10 cellular contexts compared by ENCODE assay signal in the genomic region with DNA sequence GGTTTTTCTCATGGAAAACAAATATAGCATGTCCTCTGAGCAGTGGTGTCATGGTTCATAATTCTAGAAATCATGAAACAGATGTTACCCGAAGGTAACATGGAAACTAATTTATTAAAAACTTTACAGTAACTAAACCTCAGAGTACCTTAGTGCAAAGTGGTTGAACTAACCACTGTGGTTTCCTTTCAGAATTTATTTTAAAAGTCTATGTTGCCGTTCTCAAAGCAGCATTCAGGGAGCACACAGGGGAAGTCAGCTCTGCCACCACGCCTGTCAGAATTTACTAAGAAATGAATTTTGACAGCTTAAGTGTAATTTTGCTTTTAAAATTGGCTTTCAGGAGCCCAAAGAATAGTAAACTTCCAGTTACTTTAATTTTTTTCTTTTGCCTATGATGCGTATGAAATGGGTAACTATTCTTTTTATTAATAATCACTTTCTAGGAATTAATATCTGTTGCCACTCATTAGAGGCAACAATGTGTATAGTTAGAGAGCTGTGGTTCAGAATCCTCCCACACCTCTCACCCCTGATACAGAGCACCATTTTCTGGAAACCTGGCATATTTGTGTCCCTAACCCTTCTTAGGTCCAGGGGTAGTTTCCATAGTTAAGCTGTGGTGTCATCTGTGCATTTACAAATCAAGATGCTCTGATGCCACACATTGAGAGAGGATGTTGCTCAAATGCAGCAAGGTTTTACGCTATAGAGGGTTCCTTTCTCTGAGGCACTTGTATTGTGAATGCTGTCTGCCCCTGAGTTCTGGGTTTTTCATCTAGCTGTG.
DNase-seq lines count a peak whose midpoint lies in the region; ATAC-seq and TF ChIP-seq lines count a peak whose summit lies in the region.
"Had no signal": no experiment of that assay in that cellular context is flagged by ENCODE, and none has a peak within 500 bp of the region (broad histone marks: within the 10 kb centered on the region; RNA-seq: fewer than 3 reads in every experiment).

No MANE protein-coding gene starts in this region.

- H2BK120ac ChIP-seq in IMR-90 (ENCODE audit: low read depth, low read length), result no peak overlapping the region

- H4K5ac ChIP-seq in IMR-90 (ENCODE audit: low read depth, low read length), result no peak overlapping the region

- peaks cover 22 to 25% of the 10 kb centered on the region in 2 experiments for H3K79me1 ChIP-seq in IMR-90 (ENCODE audit: low read depth in 1 of 2, low read length in 2 of 2)

- H4K8ac ChIP-seq in IMR-90 (ENCODE audit: low read depth in 2 of 2, low read length in 2 of 2), result no peak overlapping the region

- WGBS in IMR-90 (ENCODE audit: extremely low coverage in 2 of 2, insufficient read length in 1 of 2), 2 experiments, result 100% methylated on average over 1 of the region's 5 CpGs; no CpG with 5 or more reads in 1 of the 2 experiments

- H2BK15ac ChIP-seq in IMR-90 (ENCODE audit: low read depth, low read length), result no peak overlapping the region

- no peak overlapping the region for H2AK5ac ChIP-seq in IMR-90 (ENCODE audit: low read depth, low read length)

- ATAC-seq in HG02678 (IDR thresholded peaks at IDR 0.05; ENCODE audit: unreplicated experiment) (peak; percentile 87), IMR-90 (ENCODE audit: low read depth) (no peak), left cardiac atrium (no peak)

- H2AFZ ChIP-seq in IMR-90 (replicated peaks; ENCODE audit: low read length, poor library complexity), result no peak overlapping the region
- H2AFZ ChIP-seq: parathyroid adenoma had no signal

- no peak overlapping the region for H3K27ac ChIP-seq in IMR-90 (ENCODE audit: insufficient read depth, low read length)
- H3K27ac ChIP-seq in right atrium auricular region, result no peak overlapping the region
- H3K27ac ChIP-seq: parathyroid adenoma had no signal

- H3K9me3 ChIP-seq in IMR-90 (ENCODE audit: control insufficient read depth, insufficient read depth, low read length) (no peaks in the 10 kb centered on the region; the same call in 1 of the 2 replicates), right atrium auricular region (peaks cover 0 to 4% of the 10 kb centered on the region in 2 donors)

- H3K4ac ChIP-seq in IMR-90 (ENCODE audit: low read depth, low read length), result no peak overlapping the region

- no peaks in the 10 kb centered on the region for H4K20me1 ChIP-seq in IMR-90 (ENCODE audit: insufficient read depth, low read length)

- intact Hi-C loops in IMR-90 (cut with micrococcal nuclease) (no loop called here), left cardiac atrium (cut with DNase I) (no loop called here)

- no peak overlapping the region; the same call in 1 of the 2 replicates for H3K23ac ChIP-seq in IMR-90 (ENCODE audit: low read depth, low read length)

- H3K4me3 ChIP-seq in IMR-90 (ENCODE audit: insufficient read depth, low read depth, low read length) (no peak overlapping the region), right atrium auricular region (no peak overlapping the region)

- H3K18ac ChIP-seq in IMR-90 (ENCODE audit: low read depth, low read length), result no peak overlapping the region

- H3K36me3 ChIP-seq in IMR-90 (ENCODE audit: control insufficient read depth, insufficient read depth, low read length), result peaks cover 34% of the 10 kb centered on the region
- peaks cover 14% of the 10 kb centered on the region for H3K36me3 ChIP-seq in right atrium auricular region

- no peak overlapping the region for H2BK20ac ChIP-seq in IMR-90 (ENCODE audit: low read depth, low read length)

- no peak overlapping the region for H3K4me2 ChIP-seq in IMR-90 (ENCODE audit: low read depth, low read length)

- H3K9ac ChIP-seq in IMR-90 (ENCODE audit: low read depth, low read length), result no peak overlapping the region
- H3K9ac ChIP-seq: parathyroid adenoma had no signal

- TF ChIP-seq RAD21 in IMR-90 (IDR thresholded peaks at IDR 0.05; ENCODE audit: low read length), result no peak

- no peak overlapping the region for H4K91ac ChIP-seq in IMR-90 (ENCODE audit: insufficient read depth, low read depth, low read length)

- dilution Hi-C loops in IMR-90 (cut with HindIII; ENCODE audit: low sequenced_read_pairs, unreplicated experiment), result no loop called here

- POLR2A ChIA-PET in IMR-90 (lab: Charles Lee; ENCODE audit: unreplicated experiment), result no interaction called here

- peaks cover 9% of the 10 kb centered on the region for H3K4me1 Mint-ChIP-seq in activated naive CD4-positive, alpha-beta T cell treated with anti-CD3 and anti-CD28 coated beads, Interleukin-2, amount 50 U/mL, for 24 hours
- H3K4me1 Mint-ChIP-seq in osteocyte (ENCODE audit: unreplicated experiment), result no peaks in the 10 kb centered on the region

- H3K36me3 Mint-ChIP-seq in activated naive CD4-positive, alpha-beta T cell treated with anti-CD3 and anti-CD28 coated beads, Interleukin-2, amount 50 U/mL, for 24 hours, result peaks cover 49% of the 10 kb centered on the region
- H3K36me3 Mint-ChIP-seq in osteocyte (ENCODE audit: unreplicated experiment), result peaks cover 57% of the 10 kb centered on the region

- no peaks in the 10 kb centered on the region for H3K27me3 ChIP-seq in IMR-90 (ENCODE audit: control insufficient read depth, insufficient read depth, low read length)
- no peaks in the 10 kb centered on the region for H3K27me3 ChIP-seq in right atrium auricular region

- peak overlapping the region; percentile 8 for H2AK9ac ChIP-seq in IMR-90 (replicated peaks; ENCODE audit: low read depth, low read length, poor library complexity)

- in situ Hi-C loops in IMR-90 (cut with MboI; ENCODE audit: low sequenced_read_pairs), result no loop called here

- no TSS peak for BruUV-seq in IMR-90 (replicated peaks; lab: Mats Ljungman, UMichigan)

- TF ChIP-seq CTCF in IMR-90 (conservative IDR thresholded peaks at IDR 0.05; ENCODE audit: low read depth, low read length) (no peak), right atrium auricular region (IDR thresholded peaks at IDR 0.05) (no peak), osteocyte (IDR thresholded peaks at IDR 0.05) (no peak)

- H3K9me3 Mint-ChIP-seq in activated naive CD4-positive, alpha-beta T cell treated with anti-CD3 and anti-CD28 coated beads, Interleukin-2, amount 50 U/mL, for 24 hours, result peaks cover 5% of the 10 kb centered on the region
- no peaks in the 10 kb centered on the region for H3K9me3 Mint-ChIP-seq in osteocyte (ENCODE audit: unreplicated experiment)

- H3K9me1 ChIP-seq in IMR-90 (ENCODE audit: insufficient read depth, low read length), result peaks cover 8% of the 10 kb centered on the region; the same call in 1 of the 2 replicates

- H3K4me1 ChIP-seq in IMR-90 (ENCODE audit: control insufficient read depth, insufficient read depth, low read length) (peaks cover 3% of the 10 kb centered on the region; the same call in 1 of the 2 replicates), right atrium auricular region (no peaks in the 10 kb centered on the region)
- H3K4me1 ChIP-seq: parathyroid adenoma had no signal

- peak overlapping the region; percentile 19 for H3K4me3 Mint-ChIP-seq in activated naive CD4-positive, alpha-beta T cell treated with anti-CD3 and anti-CD28 coated beads, Interleukin-2, amount 50 U/mL, for 24 hours
- no peak overlapping the region for H3K4me3 Mint-ChIP-seq in osteocyte (ENCODE audit: unreplicated experiment)

- no peak for DNase-seq in activated naive CD4-positive, alpha-beta T cell (lab: John Stamatoyannopoulos, UW)
- DNase-seq in IMR-90 (no peak), right atrium auricular region (ENCODE audit: low spot score) (no peak), osteocyte (ENCODE audit: extremely low spot score, unreplicated experiment) (no peak), left cardiac atrium (no peak), AG20443 (ENCODE audit: low spot score) (no peak)
- DNase-seq: hypothalamus had no signal

- H3K56ac ChIP-seq in IMR-90 (ENCODE audit: extremely low read depth, insufficient read depth, low read length), result no peak overlapping the region

- H3K14ac ChIP-seq in IMR-90 (replicated peaks; ENCODE audit: low read depth, low read length), result no peak overlapping the region

- H3K27me3 Mint-ChIP-seq in activated naive CD4-positive, alpha-beta T cell treated with anti-CD3 and anti-CD28 coated beads, Interleukin-2, amount 50 U/mL, for 24 hours, result no peaks in the 10 kb centered on the region
- no peaks in the 10 kb centered on the region for H3K27me3 Mint-ChIP-seq in osteocyte (ENCODE audit: unreplicated experiment)

- CTCF ChIA-PET in IMR-90 (lab: Yijun Ruan, JAX), result no interaction called here

- no peak for TF ChIP-seq POLR2A in IMR-90 (IDR thresholded peaks at IDR 0.05; ENCODE audit: low read depth, low read length)

- H2BK5ac ChIP-seq in IMR-90 (ENCODE audit: low read depth, low read length, poor library complexity, severe bottlenecking), result no peak overlapping the region

- H3K27ac Mint-ChIP-seq in activated naive CD4-positive, alpha-beta T cell treated with anti-CD3 and anti-CD28 coated beads, Interleukin-2, amount 50 U/mL, for 24 hours, result no peak overlapping the region
- H3K27ac Mint-ChIP-seq in osteocyte (ENCODE audit: unreplicated experiment), result no peak overlapping the region

TF ChIP-seq in IMR-90, 13 proteins besides CTCF, POLR2A, EP300 and RAD21:
- TF ChIP-seq BHLHE40 (IDR thresholded peaks at IDR 0.05; ENCODE audit: low read depth, low read length), result no peak
- TF ChIP-seq CHD1 (IDR thresholded peaks at IDR 0.05; ENCODE audit: low read depth, low read length), result no peak
- TF ChIP-seq MAZ (IDR thresholded peaks at IDR 0.05; ENCODE audit: borderline replicate concordance, low read depth, low read length), result no peak
